In the genomic region with DNA sequence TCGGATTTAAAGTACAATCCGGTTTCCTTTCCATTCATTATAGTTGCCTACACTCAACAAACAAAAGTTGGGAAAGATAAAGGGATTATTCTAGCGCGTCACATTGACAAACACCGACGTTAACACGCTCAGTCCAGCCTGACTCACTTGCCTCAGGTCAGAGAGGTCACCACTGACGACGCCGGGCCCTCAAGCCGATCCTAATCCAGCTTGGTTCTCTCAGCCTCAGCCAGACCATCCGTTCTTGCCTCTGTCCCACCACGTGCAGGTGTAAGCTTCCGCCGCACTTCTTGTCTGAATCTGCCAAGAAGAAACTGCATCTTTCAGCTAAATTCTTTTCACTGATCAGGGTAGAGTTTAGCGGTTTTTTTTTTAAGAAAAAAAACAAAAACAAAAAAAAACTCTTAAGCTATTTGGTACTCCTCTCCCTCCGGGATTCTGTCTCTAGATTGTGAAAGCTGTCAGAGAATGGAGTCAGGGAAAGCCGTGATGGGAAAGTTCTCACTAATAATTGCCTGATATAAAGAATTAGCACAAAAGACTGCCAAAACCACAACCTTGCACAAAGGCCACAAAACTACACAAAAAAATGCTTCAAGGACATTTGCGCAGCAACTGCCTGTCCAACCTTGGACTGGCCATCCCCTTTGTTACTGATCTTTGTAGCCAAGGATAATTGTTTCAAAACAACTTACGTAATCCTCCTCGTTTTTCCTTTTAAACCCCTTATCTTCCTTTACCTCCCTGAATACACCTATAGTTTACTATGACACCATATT, we compare ENCODE assay signal across 8 cellular contexts. TPM values are rescaled to one million over a fixed set of nuclear protein-coding genes. Genes with fewer than 3 reads are reported as not detected.
DNase-seq lines count a peak whose midpoint lies in the region; ATAC-seq and TF ChIP-seq lines count a peak whose summit lies in the region.

No MANE protein-coding gene starts in this region.

- H2BK20ac ChIP-seq in IMR-90 (ENCODE audit: low read depth, low read length), result no peak overlapping the region

- H3K27ac Mint-ChIP-seq in activated CD8-positive, alpha-beta T cell treated with anti-CD3 and anti-CD28 coated beads for 36 hours, result peak overlapping the region; percentile 88
- H3K27ac Mint-ChIP-seq in nephron, result peak overlapping the region; percentile 97 to 98 (median 98)

- H3K36me3 ChIP-seq in IMR-90 (ENCODE audit: control insufficient read depth, insufficient read depth, low read length) (no peaks in the 10 kb centered on the region), urinary bladder (ENCODE audit: insufficient read depth) (no peaks in the 10 kb centered on the region)

- peak overlapping the region; percentile 37 for H3K4me2 ChIP-seq in IMR-90 (ENCODE audit: low read depth, low read length)

- ATAC-seq in IMR-90 (ENCODE audit: low read depth) (peak; percentile 32), HG03571 (IDR thresholded peaks at IDR 0.05; ENCODE audit: unreplicated experiment) (no peak)
- ATAC-seq in activated CD8-positive, alpha-beta T cell treated with anti-CD3 and anti-CD28 coated beads for 36 hours, result peak; percentile 9

- 44 to 100% methylated on average over 2 to 9 of the region's 21 CpGs for WGBS in IMR-90 (ENCODE audit: extremely low coverage in 2 of 2, insufficient read length in 1 of 2), 2 experiments
- 32% methylated on average over 21 of the region's 21 CpGs for WGBS in urinary bladder

- no peaks in the 10 kb centered on the region for H3K27me3 Mint-ChIP-seq in activated CD8-positive, alpha-beta T cell treated with anti-CD3 and anti-CD28 coated beads for 36 hours
- H3K27me3 Mint-ChIP-seq in nephron (ENCODE audit: low read depth), result no peaks in the 10 kb centered on the region

- H3K9me3 ChIP-seq in IMR-90 (ENCODE audit: control insufficient read depth, insufficient read depth, low read length), result no peaks in the 10 kb centered on the region

- H3K18ac ChIP-seq in IMR-90 (ENCODE audit: low read depth, low read length), result no peak overlapping the region

- TF ChIP-seq POLR2A in IMR-90 (IDR thresholded peaks at IDR 0.05; ENCODE audit: low read depth, low read length), result no peak

- H3K9me3 Mint-ChIP-seq in activated CD8-positive, alpha-beta T cell treated with anti-CD3 and anti-CD28 coated beads for 36 hours, result no peaks in the 10 kb centered on the region
- no peaks in the 10 kb centered on the region for H3K9me3 Mint-ChIP-seq in nephron

- no peaks in the 10 kb centered on the region for H3K27me3 ChIP-seq in IMR-90 (ENCODE audit: control insufficient read depth, insufficient read depth, low read length)

- no peak overlapping the region for H3K56ac ChIP-seq in IMR-90 (ENCODE audit: extremely low read depth, insufficient read depth, low read length)

- intact Hi-C loops in IMR-90 (cut with micrococcal nuclease), result no loop called here
- intact Hi-C loops in activated CD8-positive, alpha-beta T cell treated with anti-CD3 and anti-CD28 coated beads for 36 hours (cut with micrococcal nuclease), result loop anchor here (2.0 kb wide), 1 partner anchor 25 kb away; a partner anchor contains a TSS

- H3K9me1 ChIP-seq in IMR-90 (ENCODE audit: insufficient read depth, low read length), result peaks cover 2% of the 10 kb centered on the region; the same call in 1 of the 2 replicates

- no peak overlapping the region for H2BK120ac ChIP-seq in IMR-90 (ENCODE audit: low read depth, low read length)

- TF ChIP-seq CTCF in IMR-90 (conservative IDR thresholded peaks at IDR 0.05; ENCODE audit: low read depth, low read length) (no peak), fibroblast of the aortic adventitia (IDR thresholded peaks at IDR 0.05; ENCODE audit: insufficient read depth, low read length) (no peak), nephron (IDR thresholded peaks at IDR 0.05; ENCODE audit: unreplicated experiment in 3 of 3) (no peak)
- no peak for TF ChIP-seq CTCF in activated CD8-positive, alpha-beta T cell treated with anti-CD3 and anti-CD28 coated beads for 36 hours (IDR thresholded peaks at IDR 0.05)

- peak overlapping the region in 1 of 2 experiments; percentile 14; a peak in 2 of 4 replicates for H4K8ac ChIP-seq in IMR-90 (ENCODE audit: low read depth in 2 of 2, low read length in 2 of 2)

- peaks cover 36% of the 10 kb centered on the region for H3K4me1 Mint-ChIP-seq in activated CD8-positive, alpha-beta T cell treated with anti-CD3 and anti-CD28 coated beads for 36 hours (ENCODE audit: low read depth)
- H3K4me1 Mint-ChIP-seq in nephron, result peaks cover 38% of the 10 kb centered on the region

- 0 out of 2 replicates have a peak overlapping the region, but pooled peaks have one; percentile 46 for H4K5ac ChIP-seq in IMR-90 (ENCODE audit: low read depth, low read length)

- peak overlapping the region; percentile 48 for H3K4me3 ChIP-seq in IMR-90 (ENCODE audit: insufficient read depth, low read depth, low read length)
- H3K4me3 ChIP-seq in fibroblast of the aortic adventitia (ENCODE audit: low read depth, low read length), result peak overlapping the region; percentile 64
- peak overlapping the region; percentile 98 for H3K4me3 ChIP-seq in urinary bladder (ENCODE audit: low read depth, low read length)

- POLR2A ChIA-PET in IMR-90 (lab: Charles Lee; ENCODE audit: unreplicated experiment), result no interaction called here
- POLR2A ChIA-PET in activated CD8-positive, alpha-beta T cell treated with anti-CD3 and anti-CD28 coated beads for 36 hours (lab: Charles Lee), result interaction anchor here (0.8 to 7.8 kb wide), 10 partner anchors 10 to 27 kb away, joined by 3 to 95 read pairs (median 7); a partner anchor contains a TSS

- DNase-seq in CD1c-positive myeloid dendritic cell (ENCODE audit: extremely low spot score), result peak; percentile 59
- peak; percentile 94 for DNase-seq in IMR-90
- peak; percentile 55 for DNase-seq in activated CD8-positive, alpha-beta T cell treated with anti-CD3 and anti-CD28 coated beads for 36 hours
- peak; percentile 70 for DNase-seq in fibroblast of the aortic adventitia (ENCODE audit: low read depth)
- DNase-seq in cerebellar nuclear complex (lab: John Stamatoyannopoulos, UW), result no peak

- H2AK5ac ChIP-seq in IMR-90 (ENCODE audit: low read depth, low read length), result no peak overlapping the region

- H3K4me3 Mint-ChIP-seq in activated CD8-positive, alpha-beta T cell treated with anti-CD3 and anti-CD28 coated beads for 36 hours, result peak overlapping the region; percentile 84
- peak overlapping the region; percentile 87 to 96 (median 92) for H3K4me3 Mint-ChIP-seq in nephron

- CTCF ChIA-PET in IMR-90 (lab: Yijun Ruan, JAX), result no interaction called here
- CTCF ChIA-PET in activated CD8-positive, alpha-beta T cell treated with anti-CD3 and anti-CD28 coated beads for 36 hours (lab: Charles Lee), result interaction anchor here (1.5 kb wide), 1 partner anchor 12 kb away, joined by 3 read pairs; no protein-coding TSS in a partner anchor

- H2AK9ac ChIP-seq in IMR-90 (replicated peaks; ENCODE audit: low read depth, low read length, poor library complexity), result no peak overlapping the region

- H4K20me1 ChIP-seq in IMR-90 (ENCODE audit: insufficient read depth, low read length), result peaks cover 7% of the 10 kb centered on the region

- H3K9ac ChIP-seq in IMR-90 (ENCODE audit: low read depth, low read length), result peak overlapping the region; percentile 57; the same call in 1 of the 2 replicates

- peak overlapping the region; percentile 21; the same call in 1 of the 2 replicates for H3K4ac ChIP-seq in IMR-90 (ENCODE audit: low read depth, low read length)

- no TSS peak for BruUV-seq in IMR-90 (replicated peaks; lab: Mats Ljungman, UMichigan)

- H2BK5ac ChIP-seq in IMR-90 (ENCODE audit: low read depth, low read length, poor library complexity, severe bottlenecking), result peak overlapping the region; percentile 40

- dilution Hi-C loops in IMR-90 (cut with HindIII; ENCODE audit: low sequenced_read_pairs, unreplicated experiment), result no loop called here

- H3K23ac ChIP-seq in IMR-90 (ENCODE audit: low read depth, low read length), result 0 out of 2 replicates have a peak overlapping the region, but pooled peaks have one; percentile 26

- H3K14ac ChIP-seq in IMR-90 (replicated peaks; ENCODE audit: low read depth, low read length), result no peak overlapping the region

- H3K4me1 ChIP-seq in IMR-90 (ENCODE audit: control insufficient read depth, insufficient read depth, low read length) (peaks cover 4% of the 10 kb centered on the region; the same call in 1 of the 2 replicates), urinary bladder (ENCODE audit: insufficient read depth) (no peaks in the 10 kb centered on the region)

- H2AFZ ChIP-seq in IMR-90 (replicated peaks; ENCODE audit: low read length, poor library complexity), result peak overlapping the region; percentile 92

- in situ Hi-C loops in IMR-90 (cut with MboI; ENCODE audit: low sequenced_read_pairs), result no loop called here

- no peak for TF ChIP-seq RAD21 in IMR-90 (IDR thresholded peaks at IDR 0.05; ENCODE audit: low read length)

- no peak overlapping the region for H4K91ac ChIP-seq in IMR-90 (ENCODE audit: insufficient read depth, low read depth, low read length)

- peak overlapping the region; percentile 81 for H3K27ac ChIP-seq in IMR-90 (ENCODE audit: insufficient read depth, low read length)
- no peak overlapping the region for H3K27ac ChIP-seq in urinary bladder (ENCODE audit: low read depth)

- H3K36me3 Mint-ChIP-seq in activated CD8-positive, alpha-beta T cell treated with anti-CD3 and anti-CD28 coated beads for 36 hours (ENCODE audit: low read depth), result peaks cover 15% of the 10 kb centered on the region
- no peaks in the 10 kb centered on the region for H3K36me3 Mint-ChIP-seq in nephron (ENCODE audit: low read depth)

- peaks cover 5 to 16% of the 10 kb centered on the region in 2 experiments; a peak in 3 of 4 replicates for H3K79me1 ChIP-seq in IMR-90 (ENCODE audit: low read depth in 1 of 2, low read length in 2 of 2)

- H2BK15ac ChIP-seq in IMR-90 (ENCODE audit: low read depth, low read length), result no peak overlapping the region

RNA-seq across cellular contexts. Expression of a gene that starts 1.2 kb away (rescaled TPM):
- total RNA-seq in IMR-90 (2012; rRNA removed) (7.3 and 12.2 TPM in 2 replicates), fibroblast of the aortic adventitia (ENCODE audit: low replicate concordance) (10.5 and 18.9 TPM in 2 replicates), urinary bladder (76.1 TPM)
- polyA plus RNA-seq in IMR-90 (2012; rRNA removed) (12.5 and 15.9 TPM in 2 replicates), urinary bladder (44.2 TPM)
- 3.2 and 4.7 TPM in 2 replicates for polyA plus RNA-seq in IMR-90 (2012; cell fraction: cytosol; rRNA removed)
- 4.1 and 54.3 TPM in 2 replicates for polyA plus RNA-seq in IMR-90 (2012; cell fraction: nucleus; rRNA removed; ENCODE audit: low replicate concordance)
- 10 to 100 TPM; 79.1 to 79.7 TPM for total RNA-seq in activated CD8-positive, alpha-beta T cell treated with anti-CD3 and anti-CD28 coated beads for 36 hours

RNA-seq across cellular contexts. Expression of a gene that starts 23.5 kb away (rescaled TPM):
- 26.7 and 44.2 TPM in 2 replicates for total RNA-seq in IMR-90 (2012; rRNA removed)
- polyA plus RNA-seq in IMR-90 (2012; rRNA removed), result 19.7 and 21.4 TPM in 2 replicates
- polyA plus RNA-seq in IMR-90 (2012; cell fraction: cytosol; rRNA removed), result 11.0 and 13.3 TPM in 2 replicates
- 5.3 and 6.7 TPM in 2 replicates for polyA plus RNA-seq in IMR-90 (2012; cell fraction: nucleus; rRNA removed; ENCODE audit: low replicate concordance)
- 10 to 100 TPM; 14.2 to 16.3 TPM for total RNA-seq in activated CD8-positive, alpha-beta T cell treated with anti-CD3 and anti-CD28 coated beads for 36 hours
- 47.2 and 57.1 TPM in 2 replicates for total RNA-seq in fibroblast of the aortic adventitia (ENCODE audit: low replicate concordance)
- 48.2 TPM for total RNA-seq in urinary bladder
- polyA plus RNA-seq in urinary bladder, result 21.7 TPM

RNA-seq across cellular contexts. Expression of a gene that starts 23.6 kb away (rescaled TPM):
- total RNA-seq in IMR-90 (2012; rRNA removed) (7.0 and 7.8 TPM in 2 replicates), fibroblast of the aortic adventitia (ENCODE audit: low replicate concordance) (19.9 and 36.8 TPM in 2 replicates), urinary bladder (54.5 TPM)
- polyA plus RNA-seq in IMR-90 (2012; rRNA removed) (18.1 and 18.5 TPM in 2 replicates), urinary bladder (15.9 TPM)
- 6.0 and 7.7 TPM in 2 replicates for polyA plus RNA-seq in IMR-90 (2012; cell fraction: cytosol; rRNA removed)
- polyA plus RNA-seq in IMR-90 (2012; cell fraction: nucleus; rRNA removed; ENCODE audit: low replicate concordance), result 206 and 209 TPM in 2 replicates
- 10 to 100 TPM; 48.8 to 49.6 TPM for total RNA-seq in activated CD8-positive, alpha-beta T cell treated with anti-CD3 and anti-CD28 coated beads for 36 hours

RNA-seq across cellular contexts. Expression of a gene that starts 25.9 kb away (rescaled TPM):
- total RNA-seq in IMR-90 (2012; rRNA removed) (0.36 and 1.1 TPM in 2 replicates), fibroblast of the aortic adventitia (ENCODE audit: low replicate concordance) (1.7 and 2.0 TPM in 2 replicates), urinary bladder (2.4 TPM)
- polyA plus RNA-seq in IMR-90 (2012; rRNA removed) (0.32 and 0.44 TPM in 2 replicates), urinary bladder (1.6 TPM)
- polyA plus RNA-seq in IMR-90 (2012; cell fraction: cytosol; rRNA removed), result 0.05 TPM in 2 replicates
- polyA plus RNA-seq in IMR-90 (2012; cell fraction: nucleus; rRNA removed; ENCODE audit: low replicate concordance), result 0.22 and 1.4 TPM in 2 replicates
- 1 to 10 TPM; 2.2 to 2.4 TPM for total RNA-seq in activated CD8-positive, alpha-beta T cell treated with anti-CD3 and anti-CD28 coated beads for 36 hours

RNA-seq across cellular contexts. Expression of a gene that starts 26.0 kb away (rescaled TPM):
- total RNA-seq in IMR-90 (2012; rRNA removed), result 15.1 and 17.2 TPM in 2 replicates
- 25.4 and 26.1 TPM in 2 replicates for polyA plus RNA-seq in IMR-90 (2012; rRNA removed)
- 16.5 and 18.7 TPM in 2 replicates for polyA plus RNA-seq in IMR-90 (2012; cell fraction: cytosol; rRNA removed)
- polyA plus RNA-seq in IMR-90 (2012; cell fraction: nucleus; rRNA removed; ENCODE audit: low replicate concordance), result 146 and 180 TPM in 2 replicates
- 10 to 100 TPM; 24.9 to 26.6 TPM for total RNA-seq in activated CD8-positive, alpha-beta T cell treated with anti-CD3 and anti-CD28 coated beads for 36 hours
- 15.0 and 18.3 TPM in 2 replicates for total RNA-seq in fibroblast of the aortic adventitia (ENCODE audit: low replicate concordance)
- 34.9 TPM for total RNA-seq in urinary bladder
- 19.7 TPM for polyA plus RNA-seq in urinary bladder

Comparison
In these comparisons a context has a peak if more than half of its experiments do, and no peak if none do; other contexts are left out.
1. DNase-seq: peak in CD1c-positive myeloid dendritic cell (single experiment), IMR-90 (single experiment), activated CD8-positive, alpha-beta T cell treated with anti-CD3 and anti-CD28 coated beads for 36 hours (single experiment) and fibroblast of the aortic adventitia (single experiment); none in cerebellar nuclear complex (0 of 2).
2. H3K4me3 ChIP-seq: peak in every context shown above with its lines; median percentile 98 in urinary bladder; 64 in fibroblast of the aortic adventitia; 48 in IMR-90.